In genomic region chr10:114615600-114616007, GRCh38 we compare ENCODE assay signal across 12 cellular contexts. TPM values are rescaled to one million over a fixed set of nuclear protein-coding genes. Genes with fewer than 3 reads are reported as not detected.
DNase-seq lines count a peak whose midpoint lies in the region; ATAC-seq and TF ChIP-seq lines count a peak whose summit lies in the region.
"Had no signal": no experiment of that assay in that cellular context is flagged by ENCODE, and none has a peak within 500 bp of the region (broad histone marks: within the 10 kb centered on the region; RNA-seq: fewer than 3 reads in every experiment).

No MANE protein-coding gene starts in this region.

- peaks cover 30% of the 10 kb centered on the region for H3K4me1 Mint-ChIP-seq in activated T-helper 2 cell treated with anti-CD3 and anti-CD28 coated beads, Interferon-gamma antibody, Interleukin-2, Interleukin-4, amounts not matched to agents 10 μg/mL and 5 μg/mL and 100 μg/mL, durations not matched to agents 14 hours and 24 hours and 36 hours (ENCODE audit: low read depth)

- H3K4me3 ChIP-seq in GM12865 (ENCODE audit: low read depth, low read length): no peak overlapping the region
- H3K4me3 ChIP-seq: SK-N-MC had no signal

- DNase-seq in GM12865 (ENCODE audit: low read depth) (peak; percentile 47), ureter (ENCODE audit: low spot score) (no peak), germinal center (ENCODE audit: low spot score) (no peak), T1000 (lab: John Stamatoyannopoulos, UW) (no peak), HK-2 (ENCODE audit: unreplicated experiment) (no peak)
- DNase-seq in activated T-helper 2 cell treated with anti-CD3 and anti-CD28 coated beads, Interferon-gamma antibody, Interleukin-2, Interleukin-4, amounts not matched to agents 10 μg/mL and 5 μg/mL and 100 μg/mL, durations not matched to agents 14 hours and 24 hours and 36 hours (ENCODE audit: low spot score): peak; percentile 16
- DNase-seq: amniotic stem cell, glutamatergic neuron, posterior cingulate gyrus had no signal

- H3K27me3 Mint-ChIP-seq in activated T-helper 2 cell treated with anti-CD3 and anti-CD28 coated beads, Interferon-gamma antibody, Interleukin-2, Interleukin-4, amounts not matched to agents 10 μg/mL and 5 μg/mL and 100 μg/mL, durations not matched to agents 14 hours and 24 hours and 36 hours (ENCODE audit: low read depth): no peaks in the 10 kb centered on the region

- no peak for TF ChIP-seq CTCF in GM12865 (IDR thresholded peaks at IDR 0.05; ENCODE audit: insufficient read depth, low read depth, low read length, missing control alignments)

- H3K27ac Mint-ChIP-seq in activated T-helper 2 cell treated with anti-CD3 and anti-CD28 coated beads, Interferon-gamma antibody, Interleukin-2, Interleukin-4, amounts not matched to agents 10 μg/mL and 5 μg/mL and 100 μg/mL, durations not matched to agents 14 hours and 24 hours and 36 hours: peak overlapping the region; percentile 44

- intact Hi-C loops in activated T-helper 2 cell treated with anti-CD3 and anti-CD28 coated beads, Interferon-gamma antibody, Interleukin-2, Interleukin-4, amounts not matched to agents 10 μg/mL and 5 μg/mL and 100 μg/mL, durations not matched to agents 14 hours and 24 hours and 36 hours (cut with micrococcal nuclease): loop anchor here (1.0 to 5.0 kb wide), 7 partner anchors 11 to 443 kb away; partner anchors contain the start of genes CCDC186 and FHIP2A

- no peaks in the 10 kb centered on the region for H3K9me3 Mint-ChIP-seq in activated T-helper 2 cell treated with anti-CD3 and anti-CD28 coated beads, Interferon-gamma antibody, Interleukin-2, Interleukin-4, amounts not matched to agents 10 μg/mL and 5 μg/mL and 100 μg/mL, durations not matched to agents 14 hours and 24 hours and 36 hours

- H3K4me3 Mint-ChIP-seq in activated T-helper 2 cell treated with anti-CD3 and anti-CD28 coated beads, Interferon-gamma antibody, Interleukin-2, Interleukin-4, amounts not matched to agents 10 μg/mL and 5 μg/mL and 100 μg/mL, durations not matched to agents 14 hours and 24 hours and 36 hours (ENCODE audit: low read depth): no peak overlapping the region

- H3K36me3 Mint-ChIP-seq in activated T-helper 2 cell treated with anti-CD3 and anti-CD28 coated beads, Interferon-gamma antibody, Interleukin-2, Interleukin-4, amounts not matched to agents 10 μg/mL and 5 μg/mL and 100 μg/mL, durations not matched to agents 14 hours and 24 hours and 36 hours (ENCODE audit: low read depth): peaks cover 4% of the 10 kb centered on the region

- ATAC-seq in GM19395 (IDR thresholded peaks at IDR 0.05; ENCODE audit: unreplicated experiment) (peak; percentile 96), HG03045 (IDR thresholded peaks at IDR 0.05; ENCODE audit: unreplicated experiment) (peak; percentile 89)

RNA-seq across cellular contexts. Expression of gene ABLIM1, which starts 42.5 kb away (rescaled TPM):
- 37.9 and 39.8 TPM in 2 replicates for total RNA-seq in activated T-helper 2 cell treated with anti-CD3 and anti-CD28 coated beads, Interferon-gamma antibody, Interleukin-2, Interleukin-4, amounts not matched to agents 10 μg/mL and 5 μg/mL and 100 μg/mL, durations not matched to agents 14 hours and 24 hours and 36 hours
- total RNA-seq in ureter: 129 TPM

Comparison
In these comparisons a context has a peak if more than half of its experiments do, and no peak if none do; other contexts are left out.
1. DNase-seq: peak in GM12865 (single experiment) and activated T-helper 2 cell treated with anti-CD3 and anti-CD28 coated beads, Interferon-gamma antibody, Interleukin-2, Interleukin-4, amounts not matched to agents 10 μg/mL and 5 μg/mL and 100 μg/mL, durations not matched to agents 14 hours and 24 hours and 36 hours (single experiment); none in ureter (single experiment), germinal center (single experiment), T1000 (single experiment) and HK-2 (single experiment).